In the genomic region with DNA sequence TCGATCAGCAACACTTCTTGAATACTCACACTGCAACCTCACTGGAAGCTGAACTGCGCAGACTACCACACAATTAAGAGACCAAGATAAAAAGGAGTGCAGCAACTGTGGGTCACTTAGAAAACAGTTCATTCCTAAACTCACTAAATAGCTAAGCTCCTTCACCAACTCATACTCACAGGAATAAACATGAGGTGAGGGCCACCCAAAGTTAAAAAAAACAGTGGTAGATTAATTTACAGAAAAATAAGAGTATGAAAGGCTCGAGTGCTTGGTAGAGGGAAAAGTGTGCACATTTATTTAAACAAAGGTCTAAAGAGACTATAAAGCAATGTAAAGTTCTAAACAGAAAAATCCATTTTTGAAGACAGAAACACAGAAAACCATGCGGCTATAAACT, we compare ENCODE assay signal across 2 cellular contexts.
TF ChIP-seq lines count a peak whose summit lies in the region.

No MANE protein-coding gene starts in this region.

TF ChIP-seq in H1, 55 proteins besides CTCF, POLR2A, EP300 and RAD21:
- TF ChIP-seq E2F6 (IDR thresholded peaks at IDR 0.05) (no peak), PHF8 (conservative IDR thresholded peaks at IDR 0.05; ENCODE audit: low read depth, low read length) (no peak), GTF2F1 (IDR thresholded peaks at IDR 0.05; ENCODE audit: borderline replicate concordance, low read depth, low read length) (no peak), TAF7 (optimal IDR thresholded peaks at IDR 0.05; ENCODE audit: borderline replicate concordance, low read depth, low read length) (no peak), RNF2 (IDR thresholded peaks at IDR 0.05; ENCODE audit: borderline replicate concordance, low read depth, low read length, missing control alignments, poor library complexity, severe bottlenecking) (no peak), CHD2 (IDR thresholded peaks at IDR 0.05; ENCODE audit: low read length) (no peak), YY1 (IDR thresholded peaks at IDR 0.05; ENCODE audit: low read depth, low read length) (no peak), SP4 (IDR thresholded peaks at IDR 0.05; ENCODE audit: low read length) (no peak), SIRT6 (IDR thresholded peaks at IDR 0.05; ENCODE audit: low read length) (no peak), SUZ12 (IDR thresholded peaks at IDR 0.05; ENCODE audit: low read length) (no peak), GABPA (IDR thresholded peaks at IDR 0.05; ENCODE audit: borderline replicate concordance, insufficient read depth, low read length) (no peak), USF2 (IDR thresholded peaks at IDR 0.05; ENCODE audit: low read length) (no peak), HDAC2 (IDR thresholded peaks at IDR 0.05; ENCODE audit: borderline replicate concordance in 1 of 2, low read depth in 2 of 2, low read length in 2 of 2) (no peak)

TF ChIP-seq in HEK293T, 16 proteins besides CTCF, POLR2A, EP300 and RAD21:
- TF ChIP-seq CTBP1 (IDR thresholded peaks at IDR 0.05; ENCODE audit: borderline replicate concordance): no peak
- no peak for TF ChIP-seq HDGF (IDR thresholded peaks at IDR 0.05; ENCODE audit: borderline replicate concordance)
- no peak for TF ChIP-seq PKNOX1 (IDR thresholded peaks at IDR 0.05)
- no peak for TF ChIP-seq ELF4 (IDR thresholded peaks at IDR 0.05)
- no peak for TF ChIP-seq L3MBTL2 (conservative IDR thresholded peaks at IDR 0.05)
- TF ChIP-seq LEF1 (IDR thresholded peaks at IDR 0.05; ENCODE audit: borderline replicate concordance): no peak
- no peak for TF ChIP-seq FOXA1 (IDR thresholded peaks at IDR 0.05)
- no peak for TF ChIP-seq FOXM1 (IDR thresholded peaks at IDR 0.05; ENCODE audit: borderline replicate concordance)
- TF ChIP-seq BHLHE40 (IDR thresholded peaks at IDR 0.05; ENCODE audit: borderline replicate concordance): no peak
- no peak for TF ChIP-seq SP1 (IDR thresholded peaks at IDR 0.05)
- no peak for TF ChIP-seq FOXK2 (IDR thresholded peaks at IDR 0.05)
- TF ChIP-seq NFRKB (IDR thresholded peaks at IDR 0.05): no peak
- no peak for TF ChIP-seq ZNF384 (IDR thresholded peaks at IDR 0.05)
- TF ChIP-seq ARNT (IDR thresholded peaks at IDR 0.05): no peak
- TF ChIP-seq TARDBP (IDR thresholded peaks at IDR 0.05): no peak
- no peak for TF ChIP-seq SUZ12 (IDR thresholded peaks at IDR 0.05)
